Comparison of ENCODE assay signal across 1 cellular context in the genomic region with DNA sequence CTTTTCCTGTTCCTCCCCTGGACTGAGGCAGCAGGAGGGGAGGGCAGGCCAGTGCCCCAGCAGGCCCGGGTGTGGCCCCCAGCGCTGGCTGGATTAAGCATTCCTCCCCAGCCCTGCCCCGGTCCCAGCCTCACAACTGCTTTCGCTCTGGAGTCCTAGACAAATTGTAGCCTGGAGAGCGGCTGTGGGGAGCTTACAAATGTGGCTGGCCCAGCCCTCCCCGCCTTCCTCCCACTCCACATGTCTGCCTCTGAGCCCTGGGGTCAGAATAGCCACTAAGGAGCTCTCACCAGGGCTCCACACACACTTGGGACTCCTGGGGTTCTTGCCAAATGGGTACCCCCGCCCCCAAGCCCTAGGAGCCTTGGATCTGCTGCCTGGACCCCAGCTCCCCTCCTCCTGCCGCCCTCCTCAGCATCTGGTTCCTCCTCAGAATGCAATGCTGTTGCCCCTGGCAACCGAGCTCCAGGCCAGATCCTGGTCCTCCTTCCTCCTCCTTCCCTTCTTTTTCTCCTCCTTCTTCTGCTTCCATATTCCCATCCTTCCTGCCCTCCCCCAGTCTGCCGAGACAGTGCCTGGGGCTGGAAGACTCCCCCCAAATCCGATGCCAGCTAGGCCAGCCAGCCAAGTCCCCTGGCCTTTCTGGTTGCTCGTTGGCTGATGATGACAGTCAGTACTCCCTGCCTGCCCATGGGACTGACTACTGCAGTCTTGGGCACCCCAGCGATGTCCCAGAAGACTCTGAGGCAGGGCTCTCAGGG.
TF ChIP-seq lines count a peak whose summit lies in the region.

No MANE protein-coding gene starts in this region.

TF ChIP-seq in WTC11, 78 proteins besides CTCF, POLR2A, EP300 and RAD21 (continued from another document and continues in another):
- TF ChIP-seq, protein P1, sequence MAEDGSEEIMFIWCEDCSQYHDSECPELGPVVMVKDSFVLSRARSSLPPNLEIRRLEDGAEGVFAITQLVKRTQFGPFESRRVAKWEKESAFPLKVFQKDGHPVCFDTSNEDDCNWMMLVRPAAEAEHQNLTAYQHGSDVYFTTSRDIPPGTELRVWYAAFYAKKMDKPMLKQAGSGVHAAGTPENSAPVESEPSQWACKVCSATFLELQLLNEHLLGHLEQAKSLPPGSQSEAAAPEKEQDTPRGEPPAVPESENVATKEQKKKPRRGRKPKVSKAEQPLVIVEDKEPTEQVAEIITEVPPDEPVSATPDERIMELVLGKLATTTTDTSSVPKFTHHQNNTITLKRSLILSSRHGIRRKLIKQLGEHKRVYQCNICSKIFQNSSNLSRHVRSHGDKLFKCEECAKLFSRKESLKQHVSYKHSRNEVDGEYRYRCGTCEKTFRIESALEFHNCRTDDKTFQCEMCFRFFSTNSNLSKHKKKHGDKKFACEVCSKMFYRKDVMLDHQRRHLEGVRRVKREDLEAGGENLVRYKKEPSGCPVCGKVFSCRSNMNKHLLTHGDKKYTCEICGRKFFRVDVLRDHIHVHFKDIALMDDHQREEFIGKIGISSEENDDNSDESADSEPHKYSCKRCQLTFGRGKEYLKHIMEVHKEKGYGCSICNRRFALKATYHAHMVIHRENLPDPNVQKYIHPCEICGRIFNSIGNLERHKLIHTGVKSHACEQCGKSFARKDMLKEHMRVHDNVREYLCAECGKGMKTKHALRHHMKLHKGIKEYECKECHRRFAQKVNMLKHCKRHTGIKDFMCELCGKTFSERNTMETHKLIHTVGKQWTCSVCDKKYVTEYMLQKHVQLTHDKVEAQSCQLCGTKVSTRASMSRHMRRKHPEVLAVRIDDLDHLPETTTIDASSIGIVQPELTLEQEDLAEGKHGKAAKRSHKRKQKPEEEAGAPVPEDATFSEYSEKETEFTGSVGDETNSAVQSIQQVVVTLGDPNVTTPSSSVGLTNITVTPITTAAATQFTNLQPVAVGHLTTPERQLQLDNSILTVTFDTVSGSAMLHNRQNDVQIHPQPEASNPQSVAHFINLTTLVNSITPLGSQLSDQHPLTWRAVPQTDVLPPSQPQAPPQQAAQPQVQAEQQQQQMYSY (CRISPR knock-in tag; IDR thresholded peaks at IDR 0.05): peak; percentile 65
- TF ChIP-seq, protein P2, sequence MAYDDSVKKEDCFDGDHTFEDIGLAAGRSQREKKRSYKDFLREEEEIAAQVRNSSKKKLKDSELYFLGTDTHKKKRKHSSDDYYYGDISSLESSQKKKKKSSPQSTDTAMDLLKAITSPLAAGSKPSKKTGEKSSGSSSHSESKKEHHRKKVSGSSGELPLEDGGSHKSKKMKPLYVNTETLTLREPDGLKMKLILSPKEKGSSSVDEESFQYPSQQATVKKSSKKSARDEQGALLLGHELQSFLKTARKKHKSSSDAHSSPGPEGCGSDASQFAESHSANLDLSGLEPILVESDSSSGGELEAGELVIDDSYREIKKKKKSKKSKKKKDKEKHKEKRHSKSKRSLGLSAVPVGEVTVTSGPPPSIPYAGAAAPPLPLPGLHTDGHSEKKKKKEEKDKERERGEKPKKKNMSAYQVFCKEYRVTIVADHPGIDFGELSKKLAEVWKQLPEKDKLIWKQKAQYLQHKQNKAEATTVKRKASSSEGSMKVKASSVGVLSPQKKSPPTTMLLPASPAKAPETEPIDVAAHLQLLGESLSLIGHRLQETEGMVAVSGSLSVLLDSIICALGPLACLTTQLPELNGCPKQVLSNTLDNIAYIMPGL (CRISPR knock-in tag; IDR thresholded peaks at IDR 0.05): no peak
- TF ChIP-seq, protein P3, sequence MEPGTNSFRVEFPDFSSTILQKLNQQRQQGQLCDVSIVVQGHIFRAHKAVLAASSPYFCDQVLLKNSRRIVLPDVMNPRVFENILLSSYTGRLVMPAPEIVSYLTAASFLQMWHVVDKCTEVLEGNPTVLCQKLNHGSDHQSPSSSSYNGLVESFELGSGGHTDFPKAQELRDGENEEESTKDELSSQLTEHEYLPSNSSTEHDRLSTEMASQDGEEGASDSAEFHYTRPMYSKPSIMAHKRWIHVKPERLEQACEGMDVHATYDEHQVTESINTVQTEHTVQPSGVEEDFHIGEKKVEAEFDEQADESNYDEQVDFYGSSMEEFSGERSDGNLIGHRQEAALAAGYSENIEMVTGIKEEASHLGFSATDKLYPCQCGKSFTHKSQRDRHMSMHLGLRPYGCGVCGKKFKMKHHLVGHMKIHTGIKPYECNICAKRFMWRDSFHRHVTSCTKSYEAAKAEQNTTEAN (CRISPR knock-in tag; IDR thresholded peaks at IDR 0.05): no peak
- TF ChIP-seq ZNF423 (CRISPR knock-in tag; IDR thresholded peaks at IDR 0.05) (peak; percentile 55; the same call in 1 of the 2 replicates), FOXP1 (CRISPR knock-in tag; IDR thresholded peaks at IDR 0.05; ENCODE audit: borderline replicate concordance) (no peak), ZNF396 (CRISPR knock-in tag; IDR thresholded peaks at IDR 0.05; ENCODE audit: borderline replicate concordance) (no peak), FOXJ3 (CRISPR knock-in tag; IDR thresholded peaks at IDR 0.05; ENCODE audit: borderline replicate concordance) (no peak), OVOL2 (CRISPR knock-in tag; IDR thresholded peaks at IDR 0.05; ENCODE audit: borderline replicate concordance) (no peak), JAZF1 (CRISPR knock-in tag; IDR thresholded peaks at IDR 0.05) (no peak), HMGA2 (CRISPR knock-in tag; IDR thresholded peaks at IDR 0.05) (no peak), NR2C2 (CRISPR knock-in tag; IDR thresholded peaks at IDR 0.05) (no peak), ELF4 (CRISPR knock-in tag; IDR thresholded peaks at IDR 0.05; ENCODE audit: low read depth) (no peak), SP1 (CRISPR knock-in tag; conservative IDR thresholded peaks at IDR 0.05) (no peak), ZNF232 (CRISPR knock-in tag; IDR thresholded peaks at IDR 0.05) (no peak), NR3C1 (CRISPR knock-in tag; conservative IDR thresholded peaks at IDR 0.05; ENCODE audit: low read depth) (no peak), ZNF263 (CRISPR knock-in tag; IDR thresholded peaks at IDR 0.05; ENCODE audit: low read depth) (peak; percentile 70; the same call in 1 of the 2 replicates), ETV6 (CRISPR knock-in tag; IDR thresholded peaks at IDR 0.05) (no peak), GTF2I (CRISPR knock-in tag; conservative IDR thresholded peaks at IDR 0.05) (no peak), NR1H2 (CRISPR knock-in tag; IDR thresholded peaks at IDR 0.05) (no peak), NFYB (CRISPR knock-in tag; conservative IDR thresholded peaks at IDR 0.05; ENCODE audit: low read depth) (no peak)
- TF ChIP-seq, protein P4, sequence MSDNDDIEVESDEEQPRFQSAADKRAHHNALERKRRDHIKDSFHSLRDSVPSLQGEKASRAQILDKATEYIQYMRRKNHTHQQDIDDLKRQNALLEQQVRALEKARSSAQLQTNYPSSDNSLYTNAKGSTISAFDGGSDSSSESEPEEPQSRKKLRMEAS (CRISPR knock-in tag; IDR thresholded peaks at IDR 0.05): no peak
- TF ChIP-seq, protein P5, sequence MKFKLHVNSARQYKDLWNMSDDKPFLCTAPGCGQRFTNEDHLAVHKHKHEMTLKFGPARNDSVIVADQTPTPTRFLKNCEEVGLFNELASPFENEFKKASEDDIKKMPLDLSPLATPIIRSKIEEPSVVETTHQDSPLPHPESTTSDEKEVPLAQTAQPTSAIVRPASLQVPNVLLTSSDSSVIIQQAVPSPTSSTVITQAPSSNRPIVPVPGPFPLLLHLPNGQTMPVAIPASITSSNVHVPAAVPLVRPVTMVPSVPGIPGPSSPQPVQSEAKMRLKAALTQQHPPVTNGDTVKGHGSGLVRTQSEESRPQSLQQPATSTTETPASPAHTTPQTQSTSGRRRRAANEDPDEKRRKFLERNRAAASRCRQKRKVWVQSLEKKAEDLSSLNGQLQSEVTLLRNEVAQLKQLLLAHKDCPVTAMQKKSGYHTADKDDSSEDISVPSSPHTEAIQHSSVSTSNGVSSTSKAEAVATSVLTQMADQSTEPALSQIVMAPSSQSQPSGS (CRISPR knock-in tag; IDR thresholded peaks at IDR 0.05; ENCODE audit: borderline replicate concordance, low read depth): no peak
- TF ChIP-seq, protein P6, sequence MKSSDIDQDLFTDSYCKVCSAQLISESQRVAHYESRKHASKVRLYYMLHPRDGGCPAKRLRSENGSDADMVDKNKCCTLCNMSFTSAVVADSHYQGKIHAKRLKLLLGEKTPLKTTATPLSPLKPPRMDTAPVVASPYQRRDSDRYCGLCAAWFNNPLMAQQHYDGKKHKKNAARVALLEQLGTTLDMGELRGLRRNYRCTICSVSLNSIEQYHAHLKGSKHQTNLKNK (CRISPR knock-in tag; IDR thresholded peaks at IDR 0.05): no peak
- TF ChIP-seq, protein P7, sequence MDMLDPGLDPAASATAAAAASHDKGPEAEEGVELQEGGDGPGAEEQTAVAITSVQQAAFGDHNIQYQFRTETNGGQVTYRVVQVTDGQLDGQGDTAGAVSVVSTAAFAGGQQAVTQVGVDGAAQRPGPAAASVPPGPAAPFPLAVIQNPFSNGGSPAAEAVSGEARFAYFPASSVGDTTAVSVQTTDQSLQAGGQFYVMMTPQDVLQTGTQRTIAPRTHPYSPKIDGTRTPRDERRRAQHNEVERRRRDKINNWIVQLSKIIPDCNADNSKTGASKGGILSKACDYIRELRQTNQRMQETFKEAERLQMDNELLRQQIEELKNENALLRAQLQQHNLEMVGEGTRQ (CRISPR knock-in tag; IDR thresholded peaks at IDR 0.05): no peak
- TF ChIP-seq, protein P8, sequence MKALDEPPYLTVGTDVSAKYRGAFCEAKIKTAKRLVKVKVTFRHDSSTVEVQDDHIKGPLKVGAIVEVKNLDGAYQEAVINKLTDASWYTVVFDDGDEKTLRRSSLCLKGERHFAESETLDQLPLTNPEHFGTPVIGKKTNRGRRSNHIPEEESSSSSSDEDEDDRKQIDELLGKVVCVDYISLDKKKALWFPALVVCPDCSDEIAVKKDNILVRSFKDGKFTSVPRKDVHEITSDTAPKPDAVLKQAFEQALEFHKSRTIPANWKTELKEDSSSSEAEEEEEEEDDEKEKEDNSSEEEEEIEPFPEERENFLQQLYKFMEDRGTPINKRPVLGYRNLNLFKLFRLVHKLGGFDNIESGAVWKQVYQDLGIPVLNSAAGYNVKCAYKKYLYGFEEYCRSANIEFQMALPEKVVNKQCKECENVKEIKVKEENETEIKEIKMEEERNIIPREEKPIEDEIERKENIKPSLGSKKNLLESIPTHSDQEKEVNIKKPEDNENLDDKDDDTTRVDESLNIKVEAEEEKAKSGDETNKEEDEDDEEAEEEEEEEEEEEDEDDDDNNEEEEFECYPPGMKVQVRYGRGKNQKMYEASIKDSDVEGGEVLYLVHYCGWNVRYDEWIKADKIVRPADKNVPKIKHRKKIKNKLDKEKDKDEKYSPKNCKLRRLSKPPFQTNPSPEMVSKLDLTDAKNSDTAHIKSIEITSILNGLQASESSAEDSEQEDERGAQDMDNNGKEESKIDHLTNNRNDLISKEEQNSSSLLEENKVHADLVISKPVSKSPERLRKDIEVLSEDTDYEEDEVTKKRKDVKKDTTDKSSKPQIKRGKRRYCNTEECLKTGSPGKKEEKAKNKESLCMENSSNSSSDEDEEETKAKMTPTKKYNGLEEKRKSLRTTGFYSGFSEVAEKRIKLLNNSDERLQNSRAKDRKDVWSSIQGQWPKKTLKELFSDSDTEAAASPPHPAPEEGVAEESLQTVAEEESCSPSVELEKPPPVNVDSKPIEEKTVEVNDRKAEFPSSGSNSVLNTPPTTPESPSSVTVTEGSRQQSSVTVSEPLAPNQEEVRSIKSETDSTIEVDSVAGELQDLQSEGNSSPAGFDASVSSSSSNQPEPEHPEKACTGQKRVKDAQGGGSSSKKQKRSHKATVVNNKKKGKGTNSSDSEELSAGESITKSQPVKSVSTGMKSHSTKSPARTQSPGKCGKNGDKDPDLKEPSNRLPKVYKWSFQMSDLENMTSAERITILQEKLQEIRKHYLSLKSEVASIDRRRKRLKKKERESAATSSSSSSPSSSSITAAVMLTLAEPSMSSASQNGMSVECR (CRISPR knock-in tag; IDR thresholded peaks at IDR 0.05; ENCODE audit: borderline replicate concordance): no peak
- TF ChIP-seq, protein P9, sequence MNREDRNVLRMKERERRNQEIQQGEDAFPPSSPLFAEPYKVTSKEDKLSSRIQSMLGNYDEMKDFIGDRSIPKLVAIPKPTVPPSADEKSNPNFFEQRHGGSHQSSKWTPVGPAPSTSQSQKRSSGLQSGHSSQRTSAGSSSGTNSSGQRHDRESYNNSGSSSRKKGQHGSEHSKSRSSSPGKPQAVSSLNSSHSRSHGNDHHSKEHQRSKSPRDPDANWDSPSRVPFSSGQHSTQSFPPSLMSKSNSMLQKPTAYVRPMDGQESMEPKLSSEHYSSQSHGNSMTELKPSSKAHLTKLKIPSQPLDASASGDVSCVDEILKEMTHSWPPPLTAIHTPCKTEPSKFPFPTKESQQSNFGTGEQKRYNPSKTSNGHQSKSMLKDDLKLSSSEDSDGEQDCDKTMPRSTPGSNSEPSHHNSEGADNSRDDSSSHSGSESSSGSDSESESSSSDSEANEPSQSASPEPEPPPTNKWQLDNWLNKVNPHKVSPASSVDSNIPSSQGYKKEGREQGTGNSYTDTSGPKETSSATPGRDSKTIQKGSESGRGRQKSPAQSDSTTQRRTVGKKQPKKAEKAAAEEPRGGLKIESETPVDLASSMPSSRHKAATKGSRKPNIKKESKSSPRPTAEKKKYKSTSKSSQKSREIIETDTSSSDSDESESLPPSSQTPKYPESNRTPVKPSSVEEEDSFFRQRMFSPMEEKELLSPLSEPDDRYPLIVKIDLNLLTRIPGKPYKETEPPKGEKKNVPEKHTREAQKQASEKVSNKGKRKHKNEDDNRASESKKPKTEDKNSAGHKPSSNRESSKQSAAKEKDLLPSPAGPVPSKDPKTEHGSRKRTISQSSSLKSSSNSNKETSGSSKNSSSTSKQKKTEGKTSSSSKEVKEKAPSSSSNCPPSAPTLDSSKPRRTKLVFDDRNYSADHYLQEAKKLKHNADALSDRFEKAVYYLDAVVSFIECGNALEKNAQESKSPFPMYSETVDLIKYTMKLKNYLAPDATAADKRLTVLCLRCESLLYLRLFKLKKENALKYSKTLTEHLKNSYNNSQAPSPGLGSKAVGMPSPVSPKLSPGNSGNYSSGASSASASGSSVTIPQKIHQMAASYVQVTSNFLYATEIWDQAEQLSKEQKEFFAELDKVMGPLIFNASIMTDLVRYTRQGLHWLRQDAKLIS (CRISPR knock-in tag; IDR thresholded peaks at IDR 0.05; ENCODE audit: borderline replicate concordance): no peak
- TF ChIP-seq, protein P10, sequence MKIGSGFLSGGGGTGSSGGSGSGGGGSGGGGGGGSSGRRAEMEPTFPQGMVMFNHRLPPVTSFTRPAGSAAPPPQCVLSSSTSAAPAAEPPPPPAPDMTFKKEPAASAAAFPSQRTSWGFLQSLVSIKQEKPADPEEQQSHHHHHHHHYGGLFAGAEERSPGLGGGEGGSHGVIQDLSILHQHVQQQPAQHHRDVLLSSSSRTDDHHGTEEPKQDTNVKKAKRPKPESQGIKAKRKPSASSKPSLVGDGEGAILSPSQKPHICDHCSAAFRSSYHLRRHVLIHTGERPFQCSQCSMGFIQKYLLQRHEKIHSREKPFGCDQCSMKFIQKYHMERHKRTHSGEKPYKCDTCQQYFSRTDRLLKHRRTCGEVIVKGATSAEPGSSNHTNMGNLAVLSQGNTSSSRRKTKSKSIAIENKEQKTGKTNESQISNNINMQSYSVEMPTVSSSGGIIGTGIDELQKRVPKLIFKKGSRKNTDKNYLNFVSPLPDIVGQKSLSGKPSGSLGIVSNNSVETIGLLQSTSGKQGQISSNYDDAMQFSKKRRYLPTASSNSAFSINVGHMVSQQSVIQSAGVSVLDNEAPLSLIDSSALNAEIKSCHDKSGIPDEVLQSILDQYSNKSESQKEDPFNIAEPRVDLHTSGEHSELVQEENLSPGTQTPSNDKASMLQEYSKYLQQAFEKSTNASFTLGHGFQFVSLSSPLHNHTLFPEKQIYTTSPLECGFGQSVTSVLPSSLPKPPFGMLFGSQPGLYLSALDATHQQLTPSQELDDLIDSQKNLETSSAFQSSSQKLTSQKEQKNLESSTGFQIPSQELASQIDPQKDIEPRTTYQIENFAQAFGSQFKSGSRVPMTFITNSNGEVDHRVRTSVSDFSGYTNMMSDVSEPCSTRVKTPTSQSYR (CRISPR knock-in tag; IDR thresholded peaks at IDR 0.05): no peak
